1 cellular context compared by ENCODE assay signal in genomic region chr1:39116868-39117728, GRCh38.
TF ChIP-seq lines count a peak whose summit lies in the region.

No MANE protein-coding gene starts in this region.

TF ChIP-seq in HepG2, 621 proteins besides CTCF, POLR2A, EP300 and RAD21 (continued from another document and continues in another):
- TF ChIP-seq PAXIP1 (CRISPR knock-in tag; conservative IDR thresholded peaks at IDR 0.05) (peak; percentile 48; the same call in 1 of the 2 replicates), NR2C2 (CRISPR knock-in tag; IDR thresholded peaks at IDR 0.05; ENCODE audit: borderline replicate concordance) (peak; percentile 47; the same call in 1 of the 2 replicates), FOXA3 (CRISPR knock-in tag; IDR thresholded peaks at IDR 0.05) (peak; percentile 54; the same call in 1 of the 2 replicates), FOSL2 (CRISPR knock-in tag; IDR thresholded peaks at IDR 0.05) (peak; percentile 93), ZNF816 (CRISPR knock-in tag; IDR thresholded peaks at IDR 0.05; ENCODE audit: borderline replicate concordance) (no peak), ZNF746 (CRISPR knock-in tag; IDR thresholded peaks at IDR 0.05) (no peak), HNF1A (IDR thresholded peaks at IDR 0.05; ENCODE audit: low read depth) (no peak), HNF1A (CRISPR knock-in tag; IDR thresholded peaks at IDR 0.05; ENCODE audit: borderline replicate concordance) (no peak), TCF12 (IDR thresholded peaks at IDR 0.05) (no peak), TCF12 (CRISPR knock-in tag; IDR thresholded peaks at IDR 0.05) (no peak), TBX2 (CRISPR knock-in tag; IDR thresholded peaks at IDR 0.05; ENCODE audit: borderline replicate concordance) (peak; percentile 66; the same call in 1 of the 2 replicates), TBX3 (IDR thresholded peaks at IDR 0.05; ENCODE audit: borderline replicate concordance) (peak; percentile 69; the same call in 1 of the 2 replicates), SAP130 (CRISPR knock-in tag; IDR thresholded peaks at IDR 0.05; ENCODE audit: low read depth) (0 out of 2 replicates have a peak, but pooled peaks have one; percentile 8), SOX6 (IDR thresholded peaks at IDR 0.05) (no peak), SOX6 (CRISPR knock-in tag; IDR thresholded peaks at IDR 0.05) (peak; percentile 54), JUND (CRISPR knock-in tag; IDR thresholded peaks at IDR 0.05) (peak; percentile 39; the same call in 1 of the 2 replicates), JUNB (CRISPR knock-in tag; IDR thresholded peaks at IDR 0.05; ENCODE audit: borderline replicate concordance) (0 out of 2 replicates have a peak, but pooled peaks have one; percentile 74), JUN (CRISPR knock-in tag; IDR thresholded peaks at IDR 0.05) (0 out of 2 replicates have a peak, but pooled peaks have one; percentile 36), CREB1 (IDR thresholded peaks at IDR 0.05) (no peak), CREB1 (CRISPR knock-in tag; IDR thresholded peaks at IDR 0.05) (peak; percentile 69), BCL6 (CRISPR knock-in tag; IDR thresholded peaks at IDR 0.05) (peak; percentile 61), TCF7 (IDR thresholded peaks at IDR 0.05; ENCODE audit: low read depth) (peak; percentile 61), ATF4 (CRISPR knock-in tag; IDR thresholded peaks at IDR 0.05) (peak in 1 of 2 experiments; percentile 45; a peak in 1 of 4 replicates), ZNF713 (CRISPR knock-in tag; IDR thresholded peaks at IDR 0.05) (no peak)
- TF ChIP-seq, protein P1, sequence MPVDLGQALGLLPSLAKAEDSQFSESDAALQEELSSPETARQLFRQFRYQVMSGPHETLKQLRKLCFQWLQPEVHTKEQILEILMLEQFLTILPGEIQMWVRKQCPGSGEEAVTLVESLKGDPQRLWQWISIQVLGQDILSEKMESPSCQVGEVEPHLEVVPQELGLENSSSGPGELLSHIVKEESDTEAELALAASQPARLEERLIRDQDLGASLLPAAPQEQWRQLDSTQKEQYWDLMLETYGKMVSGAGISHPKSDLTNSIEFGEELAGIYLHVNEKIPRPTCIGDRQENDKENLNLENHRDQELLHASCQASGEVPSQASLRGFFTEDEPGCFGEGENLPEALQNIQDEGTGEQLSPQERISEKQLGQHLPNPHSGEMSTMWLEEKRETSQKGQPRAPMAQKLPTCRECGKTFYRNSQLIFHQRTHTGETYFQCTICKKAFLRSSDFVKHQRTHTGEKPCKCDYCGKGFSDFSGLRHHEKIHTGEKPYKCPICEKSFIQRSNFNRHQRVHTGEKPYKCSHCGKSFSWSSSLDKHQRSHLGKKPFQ (CRISPR knock-in tag; IDR thresholded peaks at IDR 0.05; ENCODE audit: insufficient replicate concordance) = peak; percentile 41
- TF ChIP-seq, protein P2, sequence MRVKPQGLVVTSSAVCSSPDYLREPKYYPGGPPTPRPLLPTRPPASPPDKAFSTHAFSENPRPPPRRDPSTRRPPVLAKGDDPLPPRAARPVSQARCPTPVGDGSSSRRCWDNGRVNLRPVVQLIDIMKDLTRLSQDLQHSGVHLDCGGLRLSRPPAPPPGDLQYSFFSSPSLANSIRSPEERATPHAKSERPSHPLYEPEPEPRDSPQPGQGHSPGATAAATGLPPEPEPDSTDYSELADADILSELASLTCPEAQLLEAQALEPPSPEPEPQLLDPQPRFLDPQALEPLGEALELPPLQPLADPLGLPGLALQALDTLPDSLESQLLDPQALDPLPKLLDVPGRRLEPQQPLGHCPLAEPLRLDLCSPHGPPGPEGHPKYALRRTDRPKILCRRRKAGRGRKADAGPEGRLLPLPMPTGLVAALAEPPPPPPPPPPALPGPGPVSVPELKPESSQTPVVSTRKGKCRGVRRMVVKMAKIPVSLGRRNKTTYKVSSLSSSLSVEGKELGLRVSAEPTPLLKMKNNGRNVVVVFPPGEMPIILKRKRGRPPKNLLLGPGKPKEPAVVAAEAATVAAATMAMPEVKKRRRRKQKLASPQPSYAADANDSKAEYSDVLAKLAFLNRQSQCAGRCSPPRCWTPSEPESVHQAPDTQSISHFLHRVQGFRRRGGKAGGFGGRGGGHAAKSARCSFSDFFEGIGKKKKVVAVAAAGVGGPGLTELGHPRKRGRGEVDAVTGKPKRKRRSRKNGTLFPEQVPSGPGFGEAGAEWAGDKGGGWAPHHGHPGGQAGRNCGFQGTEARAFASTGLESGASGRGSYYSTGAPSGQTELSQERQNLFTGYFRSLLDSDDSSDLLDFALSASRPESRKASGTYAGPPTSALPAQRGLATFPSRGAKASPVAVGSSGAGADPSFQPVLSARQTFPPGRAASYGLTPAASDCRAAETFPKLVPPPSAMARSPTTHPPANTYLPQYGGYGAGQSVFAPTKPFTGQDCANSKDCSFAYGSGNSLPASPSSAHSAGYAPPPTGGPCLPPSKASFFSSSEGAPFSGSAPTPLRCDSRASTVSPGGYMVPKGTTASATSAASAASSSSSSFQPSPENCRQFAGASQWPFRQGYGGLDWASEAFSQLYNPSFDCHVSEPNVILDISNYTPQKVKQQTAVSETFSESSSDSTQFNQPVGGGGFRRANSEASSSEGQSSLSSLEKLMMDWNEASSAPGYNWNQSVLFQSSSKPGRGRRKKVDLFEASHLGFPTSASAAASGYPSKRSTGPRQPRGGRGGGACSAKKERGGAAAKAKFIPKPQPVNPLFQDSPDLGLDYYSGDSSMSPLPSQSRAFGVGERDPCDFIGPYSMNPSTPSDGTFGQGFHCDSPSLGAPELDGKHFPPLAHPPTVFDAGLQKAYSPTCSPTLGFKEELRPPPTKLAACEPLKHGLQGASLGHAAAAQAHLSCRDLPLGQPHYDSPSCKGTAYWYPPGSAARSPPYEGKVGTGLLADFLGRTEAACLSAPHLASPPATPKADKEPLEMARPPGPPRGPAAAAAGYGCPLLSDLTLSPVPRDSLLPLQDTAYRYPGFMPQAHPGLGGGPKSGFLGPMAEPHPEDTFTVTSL (CRISPR knock-in tag; IDR thresholded peaks at IDR 0.05; ENCODE audit: borderline replicate concordance) = peak; percentile 70; the same call in 1 of the 2 replicates
- TF ChIP-seq, protein P3, sequence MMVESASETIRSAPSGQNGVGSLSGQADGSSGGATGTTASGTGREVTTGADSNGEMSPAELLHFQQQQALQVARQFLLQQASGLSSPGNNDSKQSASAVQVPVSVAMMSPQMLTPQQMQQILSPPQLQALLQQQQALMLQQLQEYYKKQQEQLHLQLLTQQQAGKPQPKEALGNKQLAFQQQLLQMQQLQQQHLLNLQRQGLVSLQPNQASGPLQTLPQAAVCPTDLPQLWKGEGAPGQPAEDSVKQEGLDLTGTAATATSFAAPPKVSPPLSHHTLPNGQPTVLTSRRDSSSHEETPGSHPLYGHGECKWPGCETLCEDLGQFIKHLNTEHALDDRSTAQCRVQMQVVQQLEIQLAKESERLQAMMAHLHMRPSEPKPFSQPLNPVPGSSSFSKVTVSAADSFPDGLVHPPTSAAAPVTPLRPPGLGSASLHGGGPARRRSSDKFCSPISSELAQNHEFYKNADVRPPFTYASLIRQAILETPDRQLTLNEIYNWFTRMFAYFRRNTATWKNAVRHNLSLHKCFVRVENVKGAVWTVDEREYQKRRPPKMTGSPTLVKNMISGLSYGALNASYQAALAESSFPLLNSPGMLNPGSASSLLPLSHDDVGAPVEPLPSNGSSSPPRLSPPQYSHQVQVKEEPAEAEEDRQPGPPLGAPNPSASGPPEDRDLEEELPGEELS (CRISPR knock-in tag; IDR thresholded peaks at IDR 0.05) = peak; percentile 87
- TF ChIP-seq, protein P4, sequence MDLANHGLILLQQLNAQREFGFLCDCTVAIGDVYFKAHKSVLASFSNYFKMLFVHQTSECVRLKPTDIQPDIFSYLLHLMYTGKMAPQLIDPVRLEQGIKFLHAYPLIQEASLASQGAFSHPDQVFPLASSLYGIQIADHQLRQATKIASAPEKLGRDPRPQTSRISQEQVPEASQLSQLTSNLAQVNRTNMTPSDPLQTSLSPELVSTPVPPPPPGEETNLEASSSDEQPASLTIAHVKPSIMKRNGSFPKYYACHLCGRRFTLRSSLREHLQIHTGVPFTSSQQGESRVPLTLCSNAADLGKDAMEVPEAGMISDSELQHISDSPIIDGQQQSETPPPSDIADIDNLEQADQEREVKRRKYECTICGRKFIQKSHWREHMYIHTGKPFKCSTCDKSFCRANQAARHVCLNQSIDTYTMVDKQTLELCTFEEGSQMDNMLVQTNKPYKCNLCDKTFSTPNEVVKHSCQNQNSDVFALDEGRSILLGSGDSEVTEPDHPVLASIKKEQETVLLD (CRISPR knock-in tag; IDR thresholded peaks at IDR 0.05; ENCODE audit: low read depth) = no peak
